ENCODE assay signal across 14 cellular contexts in genomic region chr9:107218834-107219485, GRCh38.
DNase-seq lines count a peak whose midpoint lies in the region; ATAC-seq lines count a peak whose summit lies in the region.
"Had no signal": no experiment of that assay in that cellular context is flagged by ENCODE, and none has a peak within 500 bp of the region (broad histone marks: within the 10 kb centered on the region; RNA-seq: fewer than 3 reads in every experiment).

No MANE protein-coding gene starts in this region.

- DNase-seq in memory B cell (ENCODE audit: low spot score in 2 of 2), result peak in 1 of 2 donors; percentile 17
- DNase-seq in ureter (ENCODE audit: low spot score), result no peak
- no peak for DNase-seq in HAP-1 (ENCODE audit: low spot score in 2 of 2)
- DNase-seq in activated T-cell treated with anti-CD3 and anti-CD28 coated beads, Interleukin-2, amount 50 U/mL, for 4 hours, result no peak
- DNase-seq: activated T-cell treated with anti-CD3 and anti-CD28 coated beads, Interleukin-2, amount 50 U/mL, for 48 hours; DMS53; esophagus squamous epithelium; GM23248; NCI-H69; T1000 had no signal

- H3K36me3 Mint-ChIP-seq in memory B cell, result no peaks in the 10 kb centered on the region
- no peaks in the 10 kb centered on the region for H3K36me3 Mint-ChIP-seq in activated T-cell treated with anti-CD3 and anti-CD28 coated beads, Interleukin-2, amount 50 U/mL, for 4 hours (ENCODE audit: insufficient read depth)

- peaks cover 13% of the 10 kb centered on the region for H3K4me1 Mint-ChIP-seq in memory B cell
- peaks cover under 1% of the 10 kb centered on the region for H3K4me1 Mint-ChIP-seq in activated T-cell treated with anti-CD3 and anti-CD28 coated beads, Interleukin-2, amount 50 U/mL, for 4 hours (ENCODE audit: low read depth)

- no peak overlapping the region for H3K4me3 Mint-ChIP-seq in memory B cell
- no peak overlapping the region for H3K4me3 Mint-ChIP-seq in activated T-cell treated with anti-CD3 and anti-CD28 coated beads, Interleukin-2, amount 50 U/mL, for 4 hours
- H3K4me3 Mint-ChIP-seq: neural crest cell had no signal

- no peaks in the 10 kb centered on the region for H3K27me3 ChIP-seq in HAP-1 (ENCODE audit: low read depth)
- H3K27me3 ChIP-seq: esophagus squamous epithelium had no signal

- no peak overlapping the region for H3K4me3 ChIP-seq in HAP-1
- H3K4me3 ChIP-seq: esophagus squamous epithelium, GM23248 had no signal

- no peaks in the 10 kb centered on the region for H3K9me3 ChIP-seq in HAP-1
- H3K9me3 ChIP-seq: esophagus squamous epithelium had no signal

- H3K9me3 Mint-ChIP-seq in memory B cell, result peaks cover 2% of the 10 kb centered on the region
- no peaks in the 10 kb centered on the region for H3K9me3 Mint-ChIP-seq in activated T-cell treated with anti-CD3 and anti-CD28 coated beads, Interleukin-2, amount 50 U/mL, for 4 hours

- H3K4me1 ChIP-seq in HAP-1, result no peaks in the 10 kb centered on the region
- H3K4me1 ChIP-seq: esophagus squamous epithelium had no signal

- no peaks in the 10 kb centered on the region for H3K36me3 ChIP-seq in HAP-1 (replicated peaks)
- H3K36me3 ChIP-seq: esophagus squamous epithelium had no signal

- no peak overlapping the region for H3K27ac Mint-ChIP-seq in memory B cell

- in situ Hi-C loops in HAP-1 (cut with MboI; ENCODE audit: low sequenced_read_pairs), result no loop called here

- peak; percentile 83 for ATAC-seq in GM19023 (IDR thresholded peaks at IDR 0.05; ENCODE audit: unreplicated experiment)
- ATAC-seq in GM21717 (IDR thresholded peaks at IDR 0.05; ENCODE audit: unreplicated experiment), result peak; percentile 81
- ATAC-seq in HG03196 (IDR thresholded peaks at IDR 0.05; ENCODE audit: unreplicated experiment), result peak; percentile 70
- peak; percentile 99 for ATAC-seq in memory B cell (ENCODE audit: low read depth)
- ATAC-seq in activated T-cell treated with anti-CD3 and anti-CD28 coated beads, Interleukin-2, amount 50 U/mL, for 4 hours, result no peak

- H3K27me3 Mint-ChIP-seq in memory B cell, result peaks cover 5% of the 10 kb centered on the region
- H3K27me3 Mint-ChIP-seq in activated T-cell treated with anti-CD3 and anti-CD28 coated beads, Interleukin-2, amount 50 U/mL, for 4 hours (ENCODE audit: low read depth), result peaks cover 2% of the 10 kb centered on the region

Comparison
In these comparisons a context has a peak if more than half of its experiments do, and no peak if none do; other contexts are left out.
1. ATAC-seq: peak in GM19023 (single experiment), GM21717 (single experiment), HG03196 (single experiment) and memory B cell (single experiment); none in activated T-cell treated with anti-CD3 and anti-CD28 coated beads, Interleukin-2, amount 50 U/mL, for 4 hours (0 of 2).